ENCODE assay signal across 6 cellular contexts in the genomic region with DNA sequence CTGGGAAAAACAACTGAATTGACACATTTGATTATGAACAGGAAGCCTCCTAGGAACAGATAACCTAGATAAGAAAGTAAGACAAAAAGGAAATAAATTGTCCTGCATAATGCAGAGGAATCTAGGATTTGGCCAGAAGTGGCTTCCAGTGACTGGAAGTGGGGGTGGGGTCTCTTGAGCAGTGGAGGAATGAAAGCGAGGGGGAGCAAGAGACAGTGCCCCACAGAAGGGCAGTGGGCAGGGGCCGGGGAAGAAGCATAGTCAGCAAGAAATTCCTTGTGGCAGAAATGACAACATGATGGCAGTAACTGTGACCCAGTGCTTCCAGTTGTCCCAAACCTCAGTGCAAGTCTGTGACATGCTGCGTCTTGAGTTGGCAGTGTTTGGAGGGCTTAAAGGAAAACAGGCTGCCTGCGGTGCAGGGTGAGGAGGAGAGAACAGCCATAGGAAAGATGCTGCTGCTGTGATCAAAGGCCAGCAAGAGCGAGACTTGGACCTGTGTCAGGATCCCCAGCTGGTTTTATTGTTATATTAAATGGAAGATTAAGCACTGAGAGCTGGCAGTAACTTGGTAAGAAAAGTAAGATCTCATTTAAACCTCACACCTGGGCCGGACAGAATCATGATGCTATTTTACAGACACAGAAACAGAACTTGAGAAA.
A peak's percentile ranks its signal among the peaks of the same experiment; 100 is the strongest.
DNase-seq lines count a peak whose midpoint lies in the region; ATAC-seq, FAIRE-seq and TF ChIP-seq lines count a peak whose summit lies in the region.
"Not testable (repeated sequence)": the region's sequence is repeated elsewhere in the genome, so short reads cannot be mapped to it uniquely, and the experiment has no call there.

No MANE protein-coding gene starts in this region.

- H3K36me3 Mint-ChIP-seq in brain; stimulated activated memory B cell treated with anti-CD40 and anti-IgM and Interleukin-4, amounts not matched to agents 10 μg/mL and 1 μg/mL and 100 μg/mL, for 72 hours: not testable (repeated sequence)

- DNase-seq in GM18507 (ENCODE audit: extremely low spot score, insufficient read length, low read depth), result not testable (repeated sequence)
- peak; percentile 10 for DNase-seq in myocyte (ENCODE audit: low read depth)

- FAIRE-seq in GM18507 (lab: Jason Lieb, UNC), result peak; percentile 38

- TF ChIP-seq RAD21 in Ishikawa (IDR thresholded peaks at IDR 0.05; ENCODE audit: low read depth), result not testable (repeated sequence)

- TF ChIP-seq CTCF in brain (conservative IDR thresholded peaks at IDR 0.05), result not testable (repeated sequence)

- TF ChIP-seq EP300 in Ishikawa (IDR thresholded peaks at IDR 0.05; ENCODE audit: borderline replicate concordance), result not testable (repeated sequence)

- H3K27me3 Mint-ChIP-seq in brain, result not testable (repeated sequence)
- H3K27me3 Mint-ChIP-seq in stimulated activated memory B cell treated with anti-CD40 and anti-IgM and Interleukin-4, amounts not matched to agents 10 μg/mL and 1 μg/mL and 100 μg/mL, for 72 hours, result peaks cover 12% of the 10 kb centered on the region

- H3K4me3 Mint-ChIP-seq in brain; stimulated activated memory B cell treated with anti-CD40 and anti-IgM and Interleukin-4, amounts not matched to agents 10 μg/mL and 1 μg/mL and 100 μg/mL, for 72 hours: not testable (repeated sequence)

- peak; percentile 43 for ATAC-seq in SK-N-SH treated with all-trans-retinoic acid at 6 μM for 48 hours
- peak; percentile 24 for ATAC-seq in stimulated activated memory B cell treated with anti-CD40 and anti-IgM and Interleukin-4, amounts not matched to agents 10 μg/mL and 1 μg/mL and 100 μg/mL, for 72 hours

- peak overlapping the region in 3 of 5 experiments; percentile 18 to 89 (median 88) for H3K27ac Mint-ChIP-seq in brain
- not testable (repeated sequence) for H3K27ac Mint-ChIP-seq in stimulated activated memory B cell treated with anti-CD40 and anti-IgM and Interleukin-4, amounts not matched to agents 10 μg/mL and 1 μg/mL and 100 μg/mL, for 72 hours

- H3K4me1 Mint-ChIP-seq in brain, result peaks cover 13% of the 10 kb centered on the region
- H3K4me1 Mint-ChIP-seq in stimulated activated memory B cell treated with anti-CD40 and anti-IgM and Interleukin-4, amounts not matched to agents 10 μg/mL and 1 μg/mL and 100 μg/mL, for 72 hours, result not testable (repeated sequence)

- peaks cover 12 to 25% (median 19%) of the 10 kb centered on the region in 5 experiments for H3K9me3 Mint-ChIP-seq in brain
- H3K9me3 Mint-ChIP-seq in stimulated activated memory B cell treated with anti-CD40 and anti-IgM and Interleukin-4, amounts not matched to agents 10 μg/mL and 1 μg/mL and 100 μg/mL, for 72 hours, result not testable (repeated sequence)

TF ChIP-seq in Ishikawa, 13 proteins besides CTCF, POLR2A, EP300 and RAD21:
- peak; percentile 58 for TF ChIP-seq NFIC (IDR thresholded peaks at IDR 0.05)
